8 cellular contexts compared by ENCODE assay signal in genomic region chr11:118401880-118402590, GRCh38. TPM values are rescaled to one million over a fixed set of nuclear protein-coding genes. Genes with fewer than 3 reads are reported as not detected.
DNase-seq lines count a peak whose midpoint lies in the region; ATAC-seq and TF ChIP-seq lines count a peak whose summit lies in the region.

No MANE protein-coding gene starts in this region.

- no peak overlapping the region for H2BK12ac ChIP-seq in neuronal stem cell (ENCODE audit: low read length)

- H4K91ac ChIP-seq in neuronal stem cell (ENCODE audit: low read depth, low read length, poor library complexity), result no peak overlapping the region

- peaks cover 46 to 73% (median 64%) of the 10 kb centered on the region in 11 experiments; a peak in 21 of 22 replicates for H3K36me3 ChIP-seq in BLaER1 treated with 17β-estradiol and CSF1 and Interleukin-3, amounts not matched to agents 10 nM and 100 nM
- H3K36me3 ChIP-seq in fibroblast of lung (ENCODE audit: control insufficient read depth, insufficient read depth, low read length), result no peaks in the 10 kb centered on the region
- H3K36me3 ChIP-seq in neuronal stem cell (replicated peaks in 1 of 2; ENCODE audit: control insufficient read depth in 2 of 2, insufficient read depth in 2 of 2, low read length in 2 of 2), result peaks cover 0 to 58% of the 10 kb centered on the region in 2 donors

- DNase-seq in HCEC 1CT (peak; percentile 83), SW480 (ENCODE audit: low spot score) (peak; percentile 3), fibroblast of lung (ENCODE audit: low read depth in 2 of 2) (peak; percentile 80 to 91), neuronal stem cell (ENCODE audit: low spot score) (peak; percentile 17)
- no peak for DNase-seq in stimulated activated naive CD4-positive, alpha-beta T cell (lab: John Stamatoyannopoulos, UW)
- no peak for DNase-seq in activated CD8-positive, alpha-beta memory T cell treated with anti-CD3 and anti-CD28 coated beads, Interleukin-2, amount 50 U/mL, for 4 hours

- WGBS in neuronal stem cell (ENCODE audit: extremely low coverage in 2 of 2, insufficient read length in 2 of 2, insufficient replicate concordance in 1 of 2), 2 donors, result no CpG with 5 or more reads among the region's 22 CpGs

- H3K4me1 ChIP-seq in BLaER1 treated with 17β-estradiol and CSF1 and Interleukin-3, amounts not matched to agents 10 nM and 100 nM, result peaks cover 37 to 58% (median 49%) of the 10 kb centered on the region in 10 experiments
- H3K4me1 ChIP-seq in fibroblast of lung (ENCODE audit: control insufficient read depth, extremely low read depth, insufficient read depth, low read length), result peaks cover 3% of the 10 kb centered on the region
- peaks cover 2 to 5% of the 10 kb centered on the region in 2 donors for H3K4me1 ChIP-seq in neuronal stem cell (ENCODE audit: control insufficient read depth in 2 of 2, insufficient read depth in 1 of 2, low read depth in 1 of 2, low read length in 2 of 2)

- peak overlapping the region; percentile 80 to 95 (median 91) for H3K4me2 ChIP-seq in BLaER1 treated with 17β-estradiol and CSF1 and Interleukin-3, amounts not matched to agents 10 nM and 100 nM
- H3K4me2 ChIP-seq in fibroblast of lung (ENCODE audit: extremely low read depth, insufficient read depth, low read length), result peak overlapping the region; percentile 93
- peak overlapping the region; percentile 71 for H3K4me2 ChIP-seq in neuronal stem cell (ENCODE audit: insufficient read depth, low read length, poor library complexity, severe bottlenecking)

- H3K79me2 ChIP-seq in fibroblast of lung (ENCODE audit: control insufficient read depth, insufficient read depth, low read length), result peaks cover 50% of the 10 kb centered on the region

- H2BK5ac ChIP-seq in neuronal stem cell (ENCODE audit: low read length), result no peak overlapping the region

- H3K4ac ChIP-seq in neuronal stem cell (ENCODE audit: low read length), result no peak overlapping the region

- peak overlapping the region; percentile 76 for H3K23ac ChIP-seq in neuronal stem cell (ENCODE audit: low read depth, low read length, poor library complexity)

- H4K8ac ChIP-seq in neuronal stem cell (ENCODE audit: low read depth, low read length), result no peak overlapping the region

- no peak for ATAC-seq in HG03354 (IDR thresholded peaks at IDR 0.05; ENCODE audit: poor library complexity, severe bottlenecking, unreplicated experiment)

- H3K18ac ChIP-seq in neuronal stem cell (ENCODE audit: low read length), result no peak overlapping the region

- H2AFZ ChIP-seq in fibroblast of lung (ENCODE audit: low read length) (peak overlapping the region; percentile 98), neuronal stem cell (ENCODE audit: low read length) (peak overlapping the region; percentile 82)

- no peak overlapping the region for H2AK5ac ChIP-seq in neuronal stem cell (ENCODE audit: low read depth, low read length)

- H3K4me3 ChIP-seq in BLaER1 treated with 17β-estradiol and CSF1 and Interleukin-3, amounts not matched to agents 10 nM and 100 nM, result peak overlapping the region; percentile 86 to 97 (median 92)
- H3K4me3 ChIP-seq in fibroblast of lung (replicated peaks in 1 of 4; ENCODE audit: control extremely low read depth in 1 of 4, insufficient read depth in 1 of 4, low read depth in 3 of 4, low read length in 4 of 4) (peak overlapping the region; percentile 88 to 100 (median 96)), neuronal stem cell (ENCODE audit: low read length in 2 of 2) (peak overlapping the region; percentile 71 to 89)

- peaks cover 5% of the 10 kb centered on the region for H3K79me1 ChIP-seq in neuronal stem cell (ENCODE audit: low read depth, low read length)

- H3K14ac ChIP-seq in neuronal stem cell (ENCODE audit: low read length), result no peak overlapping the region

- H3K9ac ChIP-seq in BLaER1 treated with 17β-estradiol and CSF1 and Interleukin-3, amounts not matched to agents 10 nM and 100 nM, result peak overlapping the region; percentile 82 to 92 (median 88)
- H3K9ac ChIP-seq in fibroblast of lung (ENCODE audit: insufficient read depth, low read length) (peak overlapping the region; percentile 90), neuronal stem cell (ENCODE audit: low read depth, low read length, poor library complexity) (peak overlapping the region; percentile 89)

- H2BK15ac ChIP-seq in neuronal stem cell (ENCODE audit: low read length), result no peak overlapping the region

- peak overlapping the region; percentile 84 to 97 (median 93) for H3K27ac ChIP-seq in BLaER1 treated with 17β-estradiol and CSF1 and Interleukin-3, amounts not matched to agents 10 nM and 100 nM
- peak overlapping the region; percentile 94 for H3K27ac ChIP-seq in fibroblast of lung (ENCODE audit: insufficient read depth, low read length)
- peak overlapping the region; percentile 42 for H3K27ac ChIP-seq in neuronal stem cell (replicated peaks; ENCODE audit: low read length)

- no peaks in the 10 kb centered on the region for H3K27me3 ChIP-seq in BLaER1 treated with 17β-estradiol and CSF1 and Interleukin-3, amounts not matched to agents 10 nM and 100 nM
- H3K27me3 ChIP-seq in fibroblast of lung (ENCODE audit: control insufficient read depth, insufficient read depth, low read length) (no peaks in the 10 kb centered on the region), neuronal stem cell (ENCODE audit: control insufficient read depth in 3 of 3, insufficient read depth in 3 of 3, low read depth in 1 of 3, low read length in 3 of 3) (no peaks in the 10 kb centered on the region)

- no peaks in the 10 kb centered on the region for H3K9me3 ChIP-seq in BLaER1 treated with 17β-estradiol and CSF1 and Interleukin-3, amounts not matched to agents 10 nM and 100 nM (replicated peaks in 1 of 11)
- no peaks in the 10 kb centered on the region for H3K9me3 ChIP-seq in fibroblast of lung (ENCODE audit: control insufficient read depth, insufficient read depth, low read depth, low read length)
- no peaks in the 10 kb centered on the region for H3K9me3 ChIP-seq in neuronal stem cell (replicated peaks in 1 of 2; ENCODE audit: control insufficient read depth in 2 of 2, insufficient read depth in 1 of 2, low read depth in 1 of 2, low read length in 2 of 2)

- H2BK120ac ChIP-seq in neuronal stem cell (ENCODE audit: low read depth, low read length), result no peak overlapping the region

- no peak for TF ChIP-seq CTCF in fibroblast of lung (conservative IDR thresholded peaks at IDR 0.05 in 1 of 2, IDR thresholded peaks at IDR 0.05 in 1 of 2; ENCODE audit: low read depth in 1 of 2, low read length in 2 of 2)

- peaks cover 47 to 56% (median 51%) of the 10 kb centered on the region in 11 experiments; a peak in 21 of 22 replicates for H4K20me1 ChIP-seq in BLaER1 treated with 17β-estradiol and CSF1 and Interleukin-3, amounts not matched to agents 10 nM and 100 nM
- no peaks in the 10 kb centered on the region for H4K20me1 ChIP-seq in fibroblast of lung (ENCODE audit: control insufficient read depth, extremely low read depth, insufficient read depth, low read length)

RNA-seq across cellular contexts. Expression of gene ATP5MG, which starts 0.6 kb away (rescaled TPM):
- 67.3 and 75.6 TPM in 2 replicates for total RNA-seq in fibroblast of lung
- 217 and 293 TPM in 2 replicates for polyA plus RNA-seq in fibroblast of lung
- polyA plus RNA-seq in fibroblast of lung (2012), result 370 and 456 TPM in 2 replicates
- 50.1 and 85.5 TPM in 2 replicates for polyA minus RNA-seq in fibroblast of lung (ENCODE audit: low replicate concordance)
- polyA plus RNA-seq in neuronal stem cell (2013, experiment 1 of 2), result 596 TPM
- polyA plus RNA-seq in neuronal stem cell (2013, experiment 2 of 2), result 596 TPM

RNA-seq across cellular contexts. Expression of gene KMT2A, which starts 34.3 kb away (rescaled TPM):
- total RNA-seq in fibroblast of lung, result 19.0 and 33.4 TPM in 2 replicates
- 15.3 and 17.1 TPM in 2 replicates for polyA plus RNA-seq in fibroblast of lung
- polyA plus RNA-seq in fibroblast of lung (2012), result 10.5 and 14.7 TPM in 2 replicates
- 76.4 and 107 TPM in 2 replicates for polyA minus RNA-seq in fibroblast of lung (ENCODE audit: low replicate concordance)
- polyA plus RNA-seq in neuronal stem cell (2013, experiment 1 of 2), result 15.7 TPM
- 16.0 TPM for polyA plus RNA-seq in neuronal stem cell (2013, experiment 2 of 2)

RNA-seq across cellular contexts. Expression of gene UBE4A, which starts 42.6 kb away (rescaled TPM):
- total RNA-seq in fibroblast of lung, result 29.0 and 37.0 TPM in 2 replicates
- 21.8 and 24.9 TPM in 2 replicates for polyA plus RNA-seq in fibroblast of lung
- 20.1 and 23.8 TPM in 2 replicates for polyA plus RNA-seq in fibroblast of lung (2012)
- 45.2 and 56.6 TPM in 2 replicates for polyA minus RNA-seq in fibroblast of lung (ENCODE audit: low replicate concordance)
- polyA plus RNA-seq in neuronal stem cell (2013, experiment 1 of 2), result 14.9 TPM
- 15.7 TPM for polyA plus RNA-seq in neuronal stem cell (2013, experiment 2 of 2)

RNA-seq across cellular contexts. Expression of gene CD3G, which starts 57.9 kb away (rescaled TPM):
- not detected in 2 replicates for total RNA-seq in fibroblast of lung
- polyA plus RNA-seq in fibroblast of lung, result not detected in 2 replicates
- not detected in 2 replicates for polyA plus RNA-seq in fibroblast of lung (2012)
- polyA minus RNA-seq in fibroblast of lung (ENCODE audit: low replicate concordance), result not detected in 2 replicates
- not detected for polyA plus RNA-seq in neuronal stem cell (2013, experiment 1 of 2)
- polyA plus RNA-seq in neuronal stem cell (2013, experiment 2 of 2), result not detected

RNA-seq across cellular contexts. Expression of gene CD3D, which starts 59.5 kb away (rescaled TPM):
- total RNA-seq in fibroblast of lung, result not detected in 2 replicates
- not detected in 2 replicates for polyA plus RNA-seq in fibroblast of lung
- not detected in 2 replicates for polyA plus RNA-seq in fibroblast of lung (2012)
- not detected in 2 replicates for polyA minus RNA-seq in fibroblast of lung (ENCODE audit: low replicate concordance)
- not detected for polyA plus RNA-seq in neuronal stem cell (2013, experiment 1 of 2)
- not detected for polyA plus RNA-seq in neuronal stem cell (2013, experiment 2 of 2)

Comparison
In these comparisons a context has a peak if more than half of its experiments do, and no peak if none do; other contexts are left out.
1. H3K27ac ChIP-seq: peak in every context shown above with its lines; median percentile 94 in fibroblast of lung; 93 in BLaER1 treated with 17β-estradiol and CSF1 and Interleukin-3, amounts not matched to agents 10 nM and 100 nM; 42 in neuronal stem cell.
2. DNase-seq: peak in HCEC 1CT (single experiment), SW480 (single experiment), fibroblast of lung (2 of 2) and neuronal stem cell (single experiment); none in stimulated activated naive CD4-positive, alpha-beta T cell (0 of 6) and activated CD8-positive, alpha-beta memory T cell treated with anti-CD3 and anti-CD28 coated beads, Interleukin-2, amount 50 U/mL, for 4 hours (single experiment).
3. Peak in every context shown above with its lines, with median percentiles within 50 percentile points of each other: H3K4me2 ChIP-seq, H3K4me3 ChIP-seq and H3K9ac ChIP-seq.